Comparison of ENCODE assay signal across 13 cellular contexts in genomic region chr17:32819035-32819434, GRCh38. TPM values are rescaled to one million over a fixed set of nuclear protein-coding genes. Genes with fewer than 3 reads are reported as not detected.
A peak's percentile ranks its signal among the peaks of the same experiment; 100 is the strongest.
DNase-seq lines count a peak whose midpoint lies in the region; ATAC-seq and TF ChIP-seq lines count a peak whose summit lies in the region.
"Had no signal": no experiment of that assay in that cellular context is flagged by ENCODE, and none has a peak within 500 bp of the region (broad histone marks: within the 10 kb centered on the region; RNA-seq: fewer than 3 reads in every experiment).

No MANE protein-coding gene starts in this region.

- peaks cover 21% of the 10 kb centered on the region for H3K79me2 ChIP-seq in hepatocyte

- no peaks in the 10 kb centered on the region for H3K36me3 ChIP-seq in tibial artery
- no peaks in the 10 kb centered on the region for H3K36me3 ChIP-seq in hepatocyte (replicated peaks; ENCODE audit: insufficient read depth, low read depth)

- no peak for TF ChIP-seq CTCF in tibial artery (IDR thresholded peaks at IDR 0.05)
- no peak for TF ChIP-seq CTCF in hepatocyte (IDR thresholded peaks at IDR 0.05; ENCODE audit: poor library complexity)

- H2AFZ ChIP-seq in hepatocyte: no peak overlapping the region

- peak; percentile 50 for DNase-seq in GM04504 (ENCODE audit: low read depth)
- peak; percentile 29 for DNase-seq in amniotic epithelial cell (ENCODE audit: low read depth)
- no peak for DNase-seq in left ventricle myocardium superior
- DNase-seq in tibial artery: no peak
- DNase-seq in hepatocyte (ENCODE audit: low spot score): no peak
- no peak for DNase-seq in GM19238 (ENCODE audit: insufficient read length, low spot score)
- DNase-seq: activated CD4-positive, alpha-beta memory T cell treated with anti-CD3 and anti-CD28 coated beads, Interleukin-2, amount 10 ng/mL, durations not matched to agents 7 days and 5 days; DMS153; H7; mucosa of descending colon; NCI-H1092 treated with DMSO at 0.1 percent for 48 hours had no signal

- no peaks in the 10 kb centered on the region for H3K9me2 ChIP-seq in hepatocyte (replicated peaks; ENCODE audit: insufficient read depth)

- WGBS in hepatocyte (ENCODE audit: low lambda C conversion rate, missing lambda C conversion rate): 72% methylated on average over 4 of the region's 4 CpGs

- peak overlapping the region in 1 of 2 donors; percentile 1 for H3K4me3 ChIP-seq in tibial artery
- no peak overlapping the region for H3K4me3 ChIP-seq in hepatocyte
- H3K4me3 ChIP-seq: mucosa of descending colon had no signal

- intact Hi-C loops in left ventricle myocardium superior (cut with micrococcal nuclease) (no loop called here), tibial artery (cut with DNase I; ENCODE audit: low total_unique reads) (no loop called here)

- H3K4me2 ChIP-seq in hepatocyte: no peak overlapping the region

- H3K27ac ChIP-seq in tibial artery: peak overlapping the region; percentile 64 to 69
- no peak overlapping the region for H3K27ac ChIP-seq in hepatocyte

- no peaks in the 10 kb centered on the region for H3K27me3 ChIP-seq in tibial artery
- no peaks in the 10 kb centered on the region for H3K27me3 ChIP-seq in hepatocyte

- ATAC-seq in left ventricle myocardium superior (peak; percentile 74), HG03045 (IDR thresholded peaks at IDR 0.05; ENCODE audit: unreplicated experiment) (no peak)
- ATAC-seq: mucosa of descending colon, Panc1 had no signal

- H3K4me1 ChIP-seq in tibial artery: peaks cover 0 to 85% (median 26%) of the 10 kb centered on the region in 4 donors
- H3K4me1 ChIP-seq in hepatocyte (ENCODE audit: insufficient read depth): no peaks in the 10 kb centered on the region

- H3K9me3 ChIP-seq in tibial artery (no peaks in the 10 kb centered on the region), hepatocyte (ENCODE audit: low read depth) (no peaks in the 10 kb centered on the region)
- H3K9me3 ChIP-seq: mucosa of descending colon had no signal

- no peaks in the 10 kb centered on the region for H4K20me1 ChIP-seq in hepatocyte (ENCODE audit: insufficient read depth, poor library complexity, severe bottlenecking)

RNA-seq across cellular contexts. Expression of gene MYO1D, which starts 57.9 kb away (rescaled TPM):
- 6.4 TPM for total RNA-seq in left ventricle myocardium superior
- 63.2 and 89.0 TPM in 2 replicates for total RNA-seq in hepatocyte
- 34.3 and 36.2 TPM in 2 replicates for polyA plus RNA-seq in hepatocyte

Comparison
In these comparisons a context has a peak if more than half of its experiments do, and no peak if none do; other contexts are left out.
1. DNase-seq: peak in GM04504 (single experiment) and amniotic epithelial cell (single experiment); none in left ventricle myocardium superior (single experiment), tibial artery (0 of 2), hepatocyte (single experiment) and GM19238 (single experiment).